9 cellular contexts compared by ENCODE assay signal in the genomic region with DNA sequence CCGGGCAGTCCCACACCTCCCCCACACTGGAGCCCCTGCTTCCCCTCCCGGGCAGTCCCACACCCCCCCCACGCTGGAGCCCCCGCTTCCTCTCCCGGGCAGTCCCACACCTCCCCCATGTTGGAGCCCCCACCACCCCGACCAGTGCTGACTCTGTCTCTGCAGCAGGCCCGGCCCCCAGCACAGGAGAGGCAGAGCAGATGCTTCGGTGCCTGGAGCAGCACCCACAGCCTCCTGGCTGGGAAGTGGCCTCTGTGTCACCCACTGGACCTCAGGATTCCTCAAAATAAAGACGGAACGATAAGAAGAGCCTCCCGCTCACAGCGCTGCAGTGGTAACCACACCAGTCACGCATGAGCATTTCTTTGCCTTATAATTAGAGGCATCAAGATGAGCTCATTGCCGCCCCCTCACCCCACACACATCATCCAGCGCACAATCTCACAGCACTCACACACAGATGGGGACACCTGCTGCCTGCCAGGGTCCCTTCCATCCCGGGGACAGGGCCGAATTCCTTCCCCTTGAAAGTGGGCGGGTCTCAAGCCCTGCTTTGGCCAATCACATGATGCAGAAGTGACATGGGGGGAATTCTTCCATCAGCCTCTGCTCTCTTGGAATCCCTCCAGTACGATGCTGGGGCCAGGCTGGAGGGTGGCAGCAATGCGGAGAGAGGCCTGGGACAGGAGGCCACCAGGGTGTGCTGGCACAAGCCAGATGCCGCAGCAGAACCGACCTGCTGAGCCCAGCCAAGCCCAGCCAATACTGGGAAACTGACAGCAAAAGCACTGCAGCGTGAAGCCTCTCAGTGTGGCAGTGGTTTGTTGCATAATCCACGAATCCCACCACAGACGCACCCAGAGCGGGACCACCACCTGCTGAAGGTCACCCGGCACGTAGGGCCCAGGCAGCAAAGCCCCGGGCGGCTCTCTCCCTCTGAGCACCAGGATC. TPM values are rescaled to one million over a fixed set of nuclear protein-coding genes. Genes with fewer than 3 reads are reported as not detected.
DNase-seq lines count a peak whose midpoint lies in the region; ATAC-seq and TF ChIP-seq lines count a peak whose summit lies in the region.
"Had no signal": no experiment of that assay in that cellular context is flagged by ENCODE, and none has a peak within 500 bp of the region (broad histone marks: within the 10 kb centered on the region; RNA-seq: fewer than 3 reads in every experiment).

No MANE protein-coding gene starts in this region.

- no peak for ATAC-seq in GM19467 (IDR thresholded peaks at IDR 0.05; ENCODE audit: unreplicated experiment)

- POLR2A ChIA-PET in GM10248 (lab: Yijun Ruan, JAX), result interaction anchor here (0.6 kb wide), 1 partner anchor 13 kb away, joined by 7 read pairs; no protein-coding TSS in a partner anchor

- no peak overlapping the region for H3K4me3 ChIP-seq in fibroblast of mammary gland (ENCODE audit: control insufficient read depth, low read depth, low read length)

- DNase-seq in GM10248 (ENCODE audit: extremely low spot score), result peak; percentile 88
- DNase-seq in NAMALWA (ENCODE audit: low spot score), result peak; percentile 90
- DNase-seq in fibroblast of mammary gland (ENCODE audit: low read depth), result peak; percentile 62
- DNase-seq in posterior vena cava (ENCODE audit: low spot score), result peak; percentile 66
- no peak for DNase-seq in H4 (ENCODE audit: low spot score)
- DNase-seq in COR-L47 (lab: John Stamatoyannopoulos, UW), result no peak
- no peak for DNase-seq in putamen (ENCODE audit: low spot score)
- DNase-seq: activated T-cell treated with anti-CD3 and anti-CD28 coated beads, Interleukin-2, amount 50 U/mL, for 48 hours had no signal

- intact Hi-C loops in posterior vena cava (cut with DNase I), result no loop called here

- CTCF ChIA-PET in GM10248 (lab: Yijun Ruan, JAX), result interaction anchor here (0.9 to 2.1 kb wide), 7 partner anchors 9 to 29 kb away, joined by 3 to 11 read pairs (median 3); partner anchors contain the start of gene PIP5K1C

- TF ChIP-seq CTCF in GM10248 (IDR thresholded peaks at IDR 0.05; ENCODE audit: control extremely low read depth, extremely low read depth, low read depth, missing control alignments) (peak; percentile 14), fibroblast of mammary gland (conservative IDR thresholded peaks at IDR 0.05; ENCODE audit: control insufficient read depth, insufficient read depth, low read depth, low read length) (no peak)

RNA-seq across cellular contexts. Expression of gene PIP5K1C, which starts 16.1 kb away (rescaled TPM):
- total RNA-seq in posterior vena cava, result 10 to 100 TPM; 80.9 to 85.4 TPM
- total RNA-seq in H4 (2014; rRNA removed; shearing (Covaris generic)), result 5.3 and 6.8 TPM in 2 replicates

RNA-seq across cellular contexts. Expression of gene TJP3, which starts 24.0 kb away (rescaled TPM):
- total RNA-seq in posterior vena cava, result under 1 TPM in 1 of 2 donors, not detected in 1; 0.10 TPM
- 1.5 TPM in 1 of 2 replicates, not detected in the other for total RNA-seq in H4 (2014; rRNA removed; shearing (Covaris generic))

RNA-seq across cellular contexts. Expression of gene CACTIN, which starts 57.6 kb away (rescaled TPM):
- 10 to 100 TPM; 13.0 to 17.0 TPM for total RNA-seq in posterior vena cava
- total RNA-seq in H4 (2014; rRNA removed; shearing (Covaris generic)), result 12.1 and 13.9 TPM in 2 replicates

Comparison
In these comparisons a context has a peak if more than half of its experiments do, and no peak if none do; other contexts are left out.
1. DNase-seq: peak in GM10248 (single experiment), NAMALWA (single experiment), fibroblast of mammary gland (single experiment) and posterior vena cava (single experiment); none in H4 (single experiment), COR-L47 (single experiment) and putamen (single experiment).
2. RNA of gene PIP5K1C, which starts 16.1 kb away (total RNA-seq): 80.9 to 85.4 TPM in posterior vena cava; 5.3 to 6.8 TPM in H4; every median in the first group is over 10 times any median in the second.